In genomic region chr1:1001057-1001630, GRCh38 we compare ENCODE assay signal across 6 cellular contexts. TPM values are rescaled to one million over a fixed set of nuclear protein-coding genes. Genes with fewer than 3 reads are reported as not detected.
DNase-seq lines count a peak whose midpoint lies in the region; ATAC-seq and TF ChIP-seq lines count a peak whose summit lies in the region.

No MANE protein-coding gene starts in this region.

- H3K36me3 ChIP-seq in cardiac muscle cell (no peaks in the 10 kb centered on the region), iPS DF 6.9 (ENCODE audit: control insufficient read depth, insufficient read depth, low read length) (no peaks in the 10 kb centered on the region; the same call in 1 of the 2 replicates), uterus (no peaks in the 10 kb centered on the region)

- H3K4me1 ChIP-seq in cardiac muscle cell (ENCODE audit: low read depth) (peaks cover 26% of the 10 kb centered on the region), iPS DF 6.9 (ENCODE audit: control insufficient read depth, insufficient read depth, low read length) (peaks cover 15% of the 10 kb centered on the region), uterus (peaks cover 0 to 5% of the 10 kb centered on the region in 2 donors)

- no peak for DNase-seq in cardiac muscle cell (ENCODE audit: low read depth in 1 of 2, low spot score in 1 of 2)
- DNase-seq in left cardiac atrium, result no peak
- DNase-seq in iPS DF 6.9 (ENCODE audit: low read depth, low spot score), result no peak
- peak; percentile 34 to 39 for DNase-seq in uterus
- no peak for DNase-seq in NCI-H146 (lab: John Stamatoyannopoulos, UW)
- DNase-seq in A172 (ENCODE audit: low spot score), result no peak

- TF ChIP-seq CTCF in cardiac muscle cell (IDR thresholded peaks at IDR 0.05; ENCODE audit: low read depth, low read length), result no peak
- no peak for TF ChIP-seq CTCF in uterus (IDR thresholded peaks at IDR 0.05)

- ATAC-seq in left cardiac atrium, result no peak

- H3K4me3 ChIP-seq in cardiac muscle cell (peak overlapping the region; percentile 39), iPS DF 6.9 (ENCODE audit: low read length) (peak overlapping the region; percentile 39; the same call in 1 of the 2 replicates), uterus (peak overlapping the region; percentile 53 to 60)

- intact Hi-C loops in left cardiac atrium (cut with DNase I) (no loop called here), uterus (cut with DNase I; ENCODE audit: low total_unique reads) (no loop called here)

- H3K9me3 ChIP-seq in cardiac muscle cell (ENCODE audit: low read depth), result no peaks in the 10 kb centered on the region
- no peaks in the 10 kb centered on the region for H3K9me3 ChIP-seq in iPS DF 6.9 (ENCODE audit: control insufficient read depth, insufficient read depth, low read length)
- no peaks in the 10 kb centered on the region for H3K9me3 ChIP-seq in uterus

- no CpG with 5 or more reads among the region's 36 CpGs for WGBS in iPS DF 6.9 (ENCODE audit: insufficient coverage, insufficient read length)

- TF ChIP-seq POLR2A in uterus (IDR thresholded peaks at IDR 0.05), result no peak

- H3K27ac ChIP-seq in cardiac muscle cell (peak overlapping the region; percentile 99), iPS DF 6.9 (ENCODE audit: low read length) (no peak overlapping the region), uterus (peak overlapping the region; percentile 93 to 94)

- H3K27me3 ChIP-seq in cardiac muscle cell (peaks cover 31% of the 10 kb centered on the region), iPS DF 6.9 (ENCODE audit: control insufficient read depth, insufficient read depth, low read length) (peaks cover 24% of the 10 kb centered on the region), uterus (peaks cover 0 to 4% of the 10 kb centered on the region in 2 donors)

RNA-seq across cellular contexts. Expression of gene HES4, which starts 1.2 kb away (rescaled TPM):
- total RNA-seq in cardiac muscle cell (54.4 and 89.4 TPM in 2 replicates), left cardiac atrium (10 to 100 TPM; 42.1 to 68.3 TPM), uterus (10 to 100 TPM; 19.6 to 41.0 (median 36.3) TPM)
- polyA plus RNA-seq in cardiac muscle cell, result 45.7 and 83.6 TPM in 2 replicates
- total RNA-seq in A172 (2014; rRNA removed; shearing (Covaris generic)), result 10.0 and 20.7 TPM in 2 replicates

RNA-seq across cellular contexts. Expression of gene ISG15, which starts 12.2 kb away (rescaled TPM):
- total RNA-seq in cardiac muscle cell (73.4 and 111 TPM in 2 replicates), left cardiac atrium (10 to 100 TPM; 13.4 to 42.3 TPM), uterus (10 to 100 TPM in 2 of 4 donors, 1 to 10 TPM in 2; 1.8 to 27.2 (median 15.2) TPM)
- polyA plus RNA-seq in cardiac muscle cell, result 68.2 and 110 TPM in 2 replicates
- 63.5 and 100.0 TPM in 2 replicates for total RNA-seq in A172 (2014; rRNA removed; shearing (Covaris generic))

RNA-seq across cellular contexts. Expression of gene AGRN, which starts 18.8 kb away (rescaled TPM):
- total RNA-seq in cardiac muscle cell (95.5 and 154 TPM in 2 replicates), left cardiac atrium (10 to 100 TPM; 14.8 to 25.7 TPM), uterus (10 to 100 TPM in 3 of 4 donors, 1 to 10 TPM in 1; 8.2 to 86.9 (median 26.2) TPM)
- 23.5 and 30.6 TPM in 2 replicates for polyA plus RNA-seq in cardiac muscle cell
- 107 and 115 TPM in 2 replicates for total RNA-seq in A172 (2014; rRNA removed; shearing (Covaris generic))

RNA-seq across cellular contexts. Expression of gene PERM1, which starts 19.3 kb away (rescaled TPM):
- total RNA-seq in cardiac muscle cell (0.49 and 1.0 TPM in 2 replicates), left cardiac atrium (10 to 100 TPM; 78.9 to 85.5 TPM), uterus (1 to 10 TPM in 1 of 4 donors, not detected in 3; 2.3 TPM)
- 0.71 and 0.77 TPM in 2 replicates for polyA plus RNA-seq in cardiac muscle cell
- total RNA-seq in A172 (2014; rRNA removed; shearing (Covaris generic)), result 0.29 TPM in 1 of 2 replicates, not detected in the other

RNA-seq across cellular contexts. Expression of gene PLEKHN1, which starts 34.9 kb away (rescaled TPM):
- total RNA-seq in cardiac muscle cell (0.36 TPM in 1 of 2 replicates, not detected in the other), left cardiac atrium (under 1 TPM; 0.38 to 0.50 TPM), uterus (1 to 10 TPM in 1 of 4 donors, not detected in 3; 1.1 TPM)
- 0.60 TPM in 2 replicates for polyA plus RNA-seq in cardiac muscle cell
- total RNA-seq in A172 (2014; rRNA removed; shearing (Covaris generic)), result 0.62 and 0.93 TPM in 2 replicates

Comparison
In these comparisons a context has a peak if more than half of its experiments do, and no peak if none do; other contexts are left out.
1. DNase-seq: peak in uterus (2 of 2); none in cardiac muscle cell (0 of 2), left cardiac atrium (single experiment), iPS DF 6.9 (single experiment), NCI-H146 (single experiment) and A172 (single experiment).
2. Peak in every context shown above with its lines, with median percentiles within 50 percentile points of each other: H3K4me3 ChIP-seq.